Comparison of ENCODE assay signal across 16 cellular contexts in the genomic region with DNA sequence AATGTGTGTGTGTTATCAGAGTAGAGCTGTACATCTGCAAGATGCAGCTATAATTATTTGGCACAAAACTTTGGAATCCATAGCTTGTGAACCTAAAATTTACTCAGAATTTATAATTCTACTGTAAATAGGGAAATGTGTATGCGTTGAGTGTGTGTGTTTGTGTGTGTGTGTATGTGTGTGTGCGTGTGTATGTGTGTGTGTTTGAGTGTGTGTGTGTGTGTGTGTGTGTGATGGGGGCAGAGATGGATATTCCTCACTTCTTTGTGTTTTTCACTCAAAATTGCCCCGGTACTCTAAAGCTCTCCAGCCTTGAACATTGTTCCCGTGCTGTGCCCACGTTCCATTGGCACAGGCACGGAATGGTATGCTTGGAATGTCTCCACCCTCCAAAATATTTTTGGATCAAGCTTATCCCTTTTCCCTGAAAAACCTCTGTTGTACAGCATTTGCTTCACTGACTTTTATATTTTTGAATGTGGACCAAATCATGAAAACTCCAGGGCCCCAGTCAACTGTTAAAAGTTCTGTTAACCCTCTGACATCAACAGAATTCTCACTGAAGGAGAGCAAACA.
A peak's percentile ranks its signal among the peaks of the same experiment; 100 is the strongest.
DNase-seq lines count a peak whose midpoint lies in the region; ATAC-seq and TF ChIP-seq lines count a peak whose summit lies in the region.
"Had no signal": no experiment of that assay in that cellular context is flagged by ENCODE, and none has a peak within 500 bp of the region (broad histone marks: within the 10 kb centered on the region; RNA-seq: fewer than 3 reads in every experiment).

No MANE protein-coding gene starts in this region.

- intact Hi-C loops in thyroid gland (cut with DNase I): no loop called here

- CTCF ChIA-PET in SK-N-SH (lab: Yijun Ruan, JAX) (interaction anchor here (0.7 kb wide), 1 partner anchor 10 kb away, joined by 3 read pairs; no protein-coding TSS in a partner anchor), WTC11 (lab: Charles Lee) (interaction anchor here (0.6 to 0.9 kb wide), 2 partner anchors 241 to 1375 kb away, joined by 3 read pairs; no protein-coding TSS in a partner anchor)

- no peak for TF ChIP-seq RAD21 in SK-N-SH (IDR thresholded peaks at IDR 0.05; ENCODE audit: low read length)

- H3K4me3 ChIP-seq in SK-N-SH (ENCODE audit: low read depth in 2 of 2, low read length in 1 of 2) (no peak overlapping the region), thyroid gland (replicated peaks in 1 of 3) (no peak overlapping the region)
- H3K4me3 ChIP-seq: GM12878, testis had no signal

- POLR2A ChIA-PET in SK-N-SH (lab: Yijun Ruan, JAX) (no interaction called here), WTC11 (lab: Charles Lee) (no interaction called here)

- no peak overlapping the region for H3K9ac ChIP-seq in SK-N-SH

- H3K27ac ChIP-seq in SK-N-SH (ENCODE audit: low read depth in 2 of 2, low read length in 1 of 2): no peak overlapping the region
- H3K27ac ChIP-seq in thyroid gland: peak overlapping the region; percentile 62 to 91 (median 84)
- H3K27ac ChIP-seq: 22Rv1, testis had no signal

- peaks cover 2% of the 10 kb centered on the region for H3K9me3 Mint-ChIP-seq in WTC11
- H3K9me3 Mint-ChIP-seq: activated CD4-positive, alpha-beta T cell treated with anti-CD3 and anti-CD28 coated beads, Interleukin-2, amount 10 ng/mL, durations not matched to agents 7 days and 5 days had no signal

- H3K27me3 Mint-ChIP-seq in WTC11 (ENCODE audit: low read depth): no peaks in the 10 kb centered on the region
- H3K27me3 Mint-ChIP-seq: activated CD4-positive, alpha-beta T cell treated with anti-CD3 and anti-CD28 coated beads, Interleukin-2, amount 10 ng/mL, durations not matched to agents 7 days and 5 days had no signal

- H4K20me1 ChIP-seq in SK-N-SH (ENCODE audit: insufficient read depth): no peaks in the 10 kb centered on the region

- H3K4me3 Mint-ChIP-seq in WTC11: no peak overlapping the region
- H3K4me3 Mint-ChIP-seq: activated CD4-positive, alpha-beta T cell treated with anti-CD3 and anti-CD28 coated beads, Interleukin-2, amount 10 ng/mL, durations not matched to agents 7 days and 5 days had no signal

- no peaks in the 10 kb centered on the region for H3K36me3 ChIP-seq in SK-N-SH (replicated peaks in 1 of 2; ENCODE audit: control insufficient read depth in 1 of 2, insufficient read depth in 2 of 2, low read length in 1 of 2)
- H3K36me3 ChIP-seq in thyroid gland: no peaks in the 10 kb centered on the region

- H3F3A ChIP-seq in SK-N-SH (replicated peaks; ENCODE audit: insufficient read depth): peaks cover 25% of the 10 kb centered on the region

- H3K27me3 ChIP-seq in SK-N-SH (ENCODE audit: insufficient read depth): no peaks in the 10 kb centered on the region
- no peaks in the 10 kb centered on the region for H3K27me3 ChIP-seq in thyroid gland
- H3K27me3 ChIP-seq: testis had no signal

- 35% methylated on average over 6 of the region's 6 CpGs for WGBS in SK-N-SH (ENCODE audit: low lambda C conversion rate)
- WGBS in thyroid gland, 2 donors: 31 to 45% methylated on average over 6 of the region's 6 CpGs

- TF ChIP-seq EP300 in SK-N-SH (IDR thresholded peaks at IDR 0.05; ENCODE audit: borderline replicate concordance in 1 of 2, low read depth in 1 of 2, low read length in 1 of 2): no peak

- no peak overlapping the region; the same call in 1 of the 2 replicates for H2AFZ ChIP-seq in SK-N-SH (ENCODE audit: low read depth)

- H3K36me3 Mint-ChIP-seq in WTC11: no peaks in the 10 kb centered on the region

- peaks cover 25% of the 10 kb centered on the region for H3K4me1 Mint-ChIP-seq in WTC11
- H3K4me1 Mint-ChIP-seq: activated CD4-positive, alpha-beta T cell treated with anti-CD3 and anti-CD28 coated beads, Interleukin-2, amount 10 ng/mL, durations not matched to agents 7 days and 5 days had no signal

- no peak overlapping the region for H3K27ac Mint-ChIP-seq in WTC11
- H3K27ac Mint-ChIP-seq: activated CD4-positive, alpha-beta T cell treated with anti-CD3 and anti-CD28 coated beads, Interleukin-2, amount 10 ng/mL, durations not matched to agents 7 days and 5 days had no signal

- H3K9me3 ChIP-seq in SK-N-SH: no peaks in the 10 kb centered on the region
- H3K9me3 ChIP-seq in thyroid gland: no peaks in the 10 kb centered on the region
- H3K9me3 ChIP-seq: testis had no signal

- ATAC-seq in SK-N-SH treated with all-trans-retinoic acid at 6 μM for 48 hours (no peak), WTC11 (peak; percentile 71), GM19328 (IDR thresholded peaks at IDR 0.05; ENCODE audit: unreplicated experiment) (no peak), HG02970 (IDR thresholded peaks at IDR 0.05; ENCODE audit: low FRiP score, unreplicated experiment) (no peak)
- ATAC-seq: GM12878 had no signal

- H3K79me2 ChIP-seq in SK-N-SH (ENCODE audit: insufficient read depth): no peaks in the 10 kb centered on the region

- no peak for TF ChIP-seq POLR2A in thyroid gland (IDR thresholded peaks at IDR 0.05)

- H3K9me2 ChIP-seq in SK-N-SH: no peaks in the 10 kb centered on the region

- no peak for DNase-seq in SK-N-SH
- no peak for DNase-seq in WTC11 (ENCODE audit: low spot score)
- DNase-seq in hepatic stellate cell (ENCODE audit: low spot score): peak; percentile 14
- peak; percentile 66 to 81 for DNase-seq in thyroid gland
- DNase-seq in COR-L47 (lab: John Stamatoyannopoulos, UW): no peak
- DNase-seq: activated CD4-positive, alpha-beta T cell treated with anti-CD3 and anti-CD28 coated beads, Interleukin-2, amount 10 ng/mL, durations not matched to agents 7 days and 5 days; activated naive CD4-positive, alpha-beta T cell treated with Interleukin-2 at 50 U/mL for 16 hours; H7; midbrain; NCI-H146; testis had no signal

- TF ChIP-seq CTCF in SK-N-SH (IDR thresholded peaks at IDR 0.05) (no peak), WTC11 (IDR thresholded peaks at IDR 0.05) (no peak), thyroid gland (IDR thresholded peaks at IDR 0.05) (no peak)

- no peak overlapping the region for H3K4me2 ChIP-seq in SK-N-SH

- H3K4me1 ChIP-seq in SK-N-SH (ENCODE audit: control insufficient read depth in 1 of 2, insufficient read depth in 2 of 2, low read depth in 1 of 2, low read length in 1 of 2) (peaks cover 0 to 10% of the 10 kb centered on the region in 2 experiments; a peak in 2 of 4 replicates), thyroid gland (peaks cover 30 to 44% of the 10 kb centered on the region in 2 donors)
- H3K4me1 ChIP-seq: testis had no signal

TF ChIP-seq in SK-N-SH, 30 proteins besides CTCF, POLR2A, EP300 and RAD21:
- TF ChIP-seq CHD2 (IDR thresholded peaks at IDR 0.05; ENCODE audit: low read length, partially characterized antibody) (no peak), TEAD4 (IDR thresholded peaks at IDR 0.05; ENCODE audit: borderline replicate concordance, insufficient read depth) (0 out of 2 replicates have a peak, but pooled peaks have one; percentile 33)

TF ChIP-seq in SK-N-SH treated with all-trans-retinoic acid at 6 μM for 48 hours, 23 proteins besides CTCF, POLR2A, EP300 and RAD21 (continues in another document):
- TF ChIP-seq ZFP30 (CRISPR knock-in tag; IDR thresholded peaks at IDR 0.05) (no peak), TOX (CRISPR knock-in tag; IDR thresholded peaks at IDR 0.05; ENCODE audit: borderline replicate concordance) (no peak), CSDC2 (CRISPR knock-in tag; IDR thresholded peaks at IDR 0.05) (no peak)
- TF ChIP-seq, protein P1, sequence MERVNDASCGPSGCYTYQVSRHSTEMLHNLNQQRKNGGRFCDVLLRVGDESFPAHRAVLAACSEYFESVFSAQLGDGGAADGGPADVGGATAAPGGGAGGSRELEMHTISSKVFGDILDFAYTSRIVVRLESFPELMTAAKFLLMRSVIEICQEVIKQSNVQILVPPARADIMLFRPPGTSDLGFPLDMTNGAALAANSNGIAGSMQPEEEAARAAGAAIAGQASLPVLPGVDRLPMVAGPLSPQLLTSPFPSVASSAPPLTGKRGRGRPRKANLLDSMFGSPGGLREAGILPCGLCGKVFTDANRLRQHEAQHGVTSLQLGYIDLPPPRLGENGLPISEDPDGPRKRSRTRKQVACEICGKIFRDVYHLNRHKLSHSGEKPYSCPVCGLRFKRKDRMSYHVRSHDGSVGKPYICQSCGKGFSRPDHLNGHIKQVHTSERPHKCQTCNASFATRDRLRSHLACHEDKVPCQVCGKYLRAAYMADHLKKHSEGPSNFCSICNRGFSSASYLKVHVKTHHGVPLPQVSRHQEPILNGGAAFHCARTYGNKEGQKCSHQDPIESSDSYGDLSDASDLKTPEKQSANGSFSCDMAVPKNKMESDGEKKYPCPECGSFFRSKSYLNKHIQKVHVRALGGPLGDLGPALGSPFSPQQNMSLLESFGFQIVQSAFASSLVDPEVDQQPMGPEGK (CRISPR knock-in tag; IDR thresholded peaks at IDR 0.05; ENCODE audit: borderline replicate concordance): no peak

TF ChIP-seq in WTC11, 78 proteins besides CTCF, POLR2A, EP300 and RAD21 (continues in another document):
- TF ChIP-seq, protein P2, sequence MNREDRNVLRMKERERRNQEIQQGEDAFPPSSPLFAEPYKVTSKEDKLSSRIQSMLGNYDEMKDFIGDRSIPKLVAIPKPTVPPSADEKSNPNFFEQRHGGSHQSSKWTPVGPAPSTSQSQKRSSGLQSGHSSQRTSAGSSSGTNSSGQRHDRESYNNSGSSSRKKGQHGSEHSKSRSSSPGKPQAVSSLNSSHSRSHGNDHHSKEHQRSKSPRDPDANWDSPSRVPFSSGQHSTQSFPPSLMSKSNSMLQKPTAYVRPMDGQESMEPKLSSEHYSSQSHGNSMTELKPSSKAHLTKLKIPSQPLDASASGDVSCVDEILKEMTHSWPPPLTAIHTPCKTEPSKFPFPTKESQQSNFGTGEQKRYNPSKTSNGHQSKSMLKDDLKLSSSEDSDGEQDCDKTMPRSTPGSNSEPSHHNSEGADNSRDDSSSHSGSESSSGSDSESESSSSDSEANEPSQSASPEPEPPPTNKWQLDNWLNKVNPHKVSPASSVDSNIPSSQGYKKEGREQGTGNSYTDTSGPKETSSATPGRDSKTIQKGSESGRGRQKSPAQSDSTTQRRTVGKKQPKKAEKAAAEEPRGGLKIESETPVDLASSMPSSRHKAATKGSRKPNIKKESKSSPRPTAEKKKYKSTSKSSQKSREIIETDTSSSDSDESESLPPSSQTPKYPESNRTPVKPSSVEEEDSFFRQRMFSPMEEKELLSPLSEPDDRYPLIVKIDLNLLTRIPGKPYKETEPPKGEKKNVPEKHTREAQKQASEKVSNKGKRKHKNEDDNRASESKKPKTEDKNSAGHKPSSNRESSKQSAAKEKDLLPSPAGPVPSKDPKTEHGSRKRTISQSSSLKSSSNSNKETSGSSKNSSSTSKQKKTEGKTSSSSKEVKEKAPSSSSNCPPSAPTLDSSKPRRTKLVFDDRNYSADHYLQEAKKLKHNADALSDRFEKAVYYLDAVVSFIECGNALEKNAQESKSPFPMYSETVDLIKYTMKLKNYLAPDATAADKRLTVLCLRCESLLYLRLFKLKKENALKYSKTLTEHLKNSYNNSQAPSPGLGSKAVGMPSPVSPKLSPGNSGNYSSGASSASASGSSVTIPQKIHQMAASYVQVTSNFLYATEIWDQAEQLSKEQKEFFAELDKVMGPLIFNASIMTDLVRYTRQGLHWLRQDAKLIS (CRISPR knock-in tag; IDR thresholded peaks at IDR 0.05; ENCODE audit: borderline replicate concordance): no peak

Comparison
In these comparisons a context has a peak if more than half of its experiments do, and no peak if none do; other contexts are left out.
1. DNase-seq: peak in hepatic stellate cell (single experiment) and thyroid gland (2 of 2); none in SK-N-SH (single experiment), WTC11 (single experiment) and COR-L47 (single experiment).
2. H3K27ac ChIP-seq: peak in thyroid gland (3 of 3); none in SK-N-SH (0 of 2).